Comparison of ENCODE assay signal across 9 cellular contexts in genomic region chr5:172904643-172905345, GRCh38. TPM values are rescaled to one million over a fixed set of nuclear protein-coding genes. Genes with fewer than 3 reads are reported as not detected.
DNase-seq lines count a peak whose midpoint lies in the region; ATAC-seq and TF ChIP-seq lines count a peak whose summit lies in the region.
"Had no signal": no experiment of that assay in that cellular context is flagged by ENCODE, and none has a peak within 500 bp of the region (broad histone marks: within the 10 kb centered on the region; RNA-seq: fewer than 3 reads in every experiment).

No MANE protein-coding gene starts in this region.

- CTCF ChIA-PET in HEK293T (lab: Yijun Ruan, JAX) = interaction anchor here (1.5 to 4.4 kb wide), 2 partner anchors 133 to 190 kb away, joined by 7 to 22 read pairs; no protein-coding TSS in a partner anchor

- TF ChIP-seq EP300 in sigmoid colon (IDR thresholded peaks at IDR 0.05) = peak; percentile 96 to 100 (median 98)

- no peaks in the 10 kb centered on the region for H3K27me3 Mint-ChIP-seq in T-helper 2 cell treated with Interferon-gamma antibody and Interleukin-4, amounts not matched to agents 5 μg/mL and 100 μg/mL, for 36 hours (ENCODE audit: low read depth)
- H3K27me3 Mint-ChIP-seq: central memory CD8-positive, alpha-beta T cell had no signal

- no peak overlapping the region for H3K4me3 ChIP-seq in sigmoid colon

- in situ Hi-C loops in G401 (cut with HindIII; ENCODE audit: low sequenced_read_pairs) = no loop called here

- no peak overlapping the region for H3K4me3 Mint-ChIP-seq in T-helper 2 cell treated with Interferon-gamma antibody and Interleukin-4, amounts not matched to agents 5 μg/mL and 100 μg/mL, for 36 hours
- H3K4me3 Mint-ChIP-seq: central memory CD8-positive, alpha-beta T cell had no signal

- no peak for TF ChIP-seq CTCF in sigmoid colon (IDR thresholded peaks at IDR 0.05)

- peak overlapping the region; percentile 87 to 96 (median 90) for H3K27ac ChIP-seq in sigmoid colon

- 20 to 64% methylated on average over 13 of the region's 13 CpGs for WGBS in sigmoid colon, 2 donors

- ATAC-seq in Right ventricle myocardium inferior = peak; percentile 68
- no peak for ATAC-seq in HG03039 (IDR thresholded peaks at IDR 0.05; ENCODE audit: unreplicated experiment)

- no peaks in the 10 kb centered on the region for H3K9me3 ChIP-seq in sigmoid colon

- H3K36me3 ChIP-seq in sigmoid colon = peaks cover 0 to 5% (median 0%) of the 10 kb centered on the region in 4 donors

- H3K4me1 Mint-ChIP-seq in T-helper 2 cell treated with Interferon-gamma antibody and Interleukin-4, amounts not matched to agents 5 μg/mL and 100 μg/mL, for 36 hours (ENCODE audit: low read depth) = no peaks in the 10 kb centered on the region

- H3K36me3 Mint-ChIP-seq in T-helper 2 cell treated with Interferon-gamma antibody and Interleukin-4, amounts not matched to agents 5 μg/mL and 100 μg/mL, for 36 hours (ENCODE audit: low read depth) = peaks cover under 1% of the 10 kb centered on the region

- no peak overlapping the region for H3K27ac Mint-ChIP-seq in T-helper 2 cell treated with Interferon-gamma antibody and Interleukin-4, amounts not matched to agents 5 μg/mL and 100 μg/mL, for 36 hours

- POLR2A ChIA-PET in HEK293T (lab: Yijun Ruan, JAX) = interaction anchor here (1.1 to 1.7 kb wide), 2 partner anchors 134 to 196 kb away, joined by 3 to 9 read pairs; partner anchors contain the start of gene DUSP1

- peak; percentile 83 for DNase-seq in G401 (ENCODE audit: low spot score)
- peak; percentile 49 for DNase-seq in SHP77 treated with DMSO at 0.1 percent for 48 hours (lab: John Stamatoyannopoulos, UW)
- peak; percentile 83 for DNase-seq in Right ventricle myocardium inferior (ENCODE audit: missing footprints)
- peak; percentile 96 for DNase-seq in sigmoid colon
- no peak for DNase-seq in NCI-H1436 treated with DMSO at 0.1 percent for 48 hours (lab: John Stamatoyannopoulos, UW)
- DNase-seq in T-helper 2 cell treated with Interferon-gamma antibody and Interleukin-4, amounts not matched to agents 5 μg/mL and 100 μg/mL, for 36 hours (ENCODE audit: low spot score) = no peak
- DNase-seq in HEK293T (ENCODE audit: extremely low spot score) = no peak

- peak in 1 of 2 donors; percentile 25 for TF ChIP-seq POLR2A in sigmoid colon (IDR thresholded peaks at IDR 0.05)

- intact Hi-C loops in Right ventricle myocardium inferior (cut with DNase I) = loop anchor here (2.0 kb wide), 1 partner anchor 44 kb away; no protein-coding TSS in a partner anchor
- intact Hi-C loops in sigmoid colon (cut with DNase I) = loop anchor here (1.0 to 10.0 kb wide), 3 partner anchors 36 to 350 kb away; no protein-coding TSS in a partner anchor

- H3K4me1 ChIP-seq in sigmoid colon = peaks cover 0 to 75% (median 74%) of the 10 kb centered on the region in 4 donors

- H3K27me3 ChIP-seq in sigmoid colon = no peaks in the 10 kb centered on the region

- H3K9me3 Mint-ChIP-seq in T-helper 2 cell treated with Interferon-gamma antibody and Interleukin-4, amounts not matched to agents 5 μg/mL and 100 μg/mL, for 36 hours = no peaks in the 10 kb centered on the region
- H3K9me3 Mint-ChIP-seq: central memory CD8-positive, alpha-beta T cell had no signal

TF ChIP-seq in HEK293T, 16 proteins besides CTCF, POLR2A, EP300 and RAD21:
- no peak for TF ChIP-seq ARNT (IDR thresholded peaks at IDR 0.05)
- TF ChIP-seq FOXA1 (IDR thresholded peaks at IDR 0.05) = no peak
- no peak for TF ChIP-seq BHLHE40 (IDR thresholded peaks at IDR 0.05; ENCODE audit: borderline replicate concordance)
- no peak for TF ChIP-seq LEF1 (IDR thresholded peaks at IDR 0.05; ENCODE audit: borderline replicate concordance)
- TF ChIP-seq SUZ12 (IDR thresholded peaks at IDR 0.05) = no peak
- TF ChIP-seq PKNOX1 (IDR thresholded peaks at IDR 0.05) = no peak
- no peak for TF ChIP-seq SP1 (IDR thresholded peaks at IDR 0.05)
- TF ChIP-seq ELF4 (IDR thresholded peaks at IDR 0.05) = no peak
- no peak for TF ChIP-seq L3MBTL2 (conservative IDR thresholded peaks at IDR 0.05)

RNA-seq across cellular contexts. Expression of gene RPL26L1, which starts 54.4 kb away (rescaled TPM):
- 144 and 147 TPM in 2 replicates for total RNA-seq in G401 (2014; rRNA removed; shearing (Covaris generic))
- total RNA-seq in Right ventricle myocardium inferior = 23.9 TPM
- 10 to 100 TPM; 11.6 to 30.9 (median 25.4) TPM for total RNA-seq in sigmoid colon
- polyA plus RNA-seq in sigmoid colon = 10 to 100 TPM; 31.2 to 70.9 (median 41.8) TPM

Comparison
In these comparisons a context has a peak if more than half of its experiments do, and no peak if none do; other contexts are left out.
1. DNase-seq: peak in G401 (single experiment), SHP77 treated with DMSO at 0.1 percent for 48 hours (single experiment), Right ventricle myocardium inferior (single experiment) and sigmoid colon (single experiment); none in NCI-H1436 treated with DMSO at 0.1 percent for 48 hours (single experiment), T-helper 2 cell treated with Interferon-gamma antibody and Interleukin-4, amounts not matched to agents 5 μg/mL and 100 μg/mL, for 36 hours (single experiment) and HEK293T (single experiment).